In the genomic region with DNA sequence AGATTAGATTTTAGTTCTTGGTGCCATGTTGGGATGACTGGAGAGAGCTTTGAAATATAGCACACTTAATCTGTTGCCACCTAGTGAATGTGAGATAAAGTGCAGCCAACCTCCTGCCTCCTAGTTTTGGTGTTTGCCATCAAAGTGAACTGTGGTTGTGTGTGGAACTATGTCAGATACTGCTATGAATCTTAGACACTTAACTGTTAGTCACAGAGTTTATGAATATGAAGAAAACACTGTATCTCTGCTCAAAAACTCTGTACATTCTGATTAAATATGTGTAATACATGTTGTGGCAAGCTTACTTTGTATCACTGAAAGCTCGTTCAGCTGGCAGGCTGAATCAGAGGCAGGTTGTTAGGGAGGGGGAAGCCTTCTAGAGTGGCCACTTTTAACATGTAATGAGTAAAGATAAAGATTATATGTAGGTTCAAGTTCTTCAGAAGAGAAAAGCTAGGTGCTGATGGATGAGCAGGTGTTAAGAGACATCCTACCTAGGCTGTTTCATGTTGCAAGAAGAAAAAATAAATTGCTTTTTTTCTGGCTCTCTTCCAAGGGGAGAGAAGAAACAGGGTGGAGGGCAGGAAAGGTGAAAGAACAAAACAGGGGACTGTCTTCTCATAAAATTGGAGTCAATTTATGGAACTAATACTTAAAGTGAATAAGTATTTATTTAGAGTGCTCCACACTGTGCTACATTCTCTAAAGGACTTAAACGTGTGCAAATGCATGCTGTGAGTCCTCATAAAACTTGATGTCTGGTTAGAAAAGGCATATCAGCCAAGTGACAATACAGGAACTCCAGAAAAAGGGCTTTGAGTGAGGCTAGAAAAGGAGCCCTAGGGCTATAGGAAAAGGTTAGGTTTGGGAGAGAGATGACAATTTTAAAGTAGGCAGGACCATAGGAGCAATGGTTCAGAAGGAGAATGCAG, we compare ENCODE assay signal across 7 cellular contexts. TPM values are rescaled to one million over a fixed set of nuclear protein-coding genes. Genes with fewer than 3 reads are reported as not detected.
DNase-seq lines count a peak whose midpoint lies in the region; ATAC-seq and TF ChIP-seq lines count a peak whose summit lies in the region.

No MANE protein-coding gene starts in this region.

- TF ChIP-seq CTCF in WERI-Rb-1 (IDR thresholded peaks at IDR 0.05; ENCODE audit: low read depth, low read length), result peak; percentile 49
- peak; percentile 64 for TF ChIP-seq CTCF in kidney epithelial cell (IDR thresholded peaks at IDR 0.05; ENCODE audit: insufficient read depth, low read length, poor library complexity, severe bottlenecking)

- no peaks in the 10 kb centered on the region for H3K27me3 ChIP-seq in Karpas-422 (ENCODE audit: low read length)
- no peaks in the 10 kb centered on the region for H3K27me3 ChIP-seq in WERI-Rb-1 (ENCODE audit: insufficient read depth, low read depth, severe bottlenecking)
- no peaks in the 10 kb centered on the region for H3K27me3 ChIP-seq in kidney epithelial cell (ENCODE audit: control insufficient read depth, insufficient read depth, low read length)

- no peaks in the 10 kb centered on the region for H4K20me1 ChIP-seq in Karpas-422 (ENCODE audit: insufficient read depth, low read depth, low read length)

- no peaks in the 10 kb centered on the region for H3K9me3 ChIP-seq in Karpas-422 (ENCODE audit: low read length)
- no peaks in the 10 kb centered on the region for H3K9me3 ChIP-seq in WERI-Rb-1 (ENCODE audit: severe bottlenecking)

- H3K79me2 ChIP-seq in Karpas-422 (ENCODE audit: low read length), result no peaks in the 10 kb centered on the region

- no peak overlapping the region for H3K27ac ChIP-seq in Karpas-422 (ENCODE audit: low read length)
- H3K27ac ChIP-seq in WERI-Rb-1, result no peak overlapping the region

- H3K36me3 ChIP-seq in Karpas-422 (ENCODE audit: insufficient read depth, low read length), result no peaks in the 10 kb centered on the region
- no peaks in the 10 kb centered on the region for H3K36me3 ChIP-seq in WERI-Rb-1
- no peaks in the 10 kb centered on the region for H3K36me3 ChIP-seq in kidney epithelial cell (ENCODE audit: control insufficient read depth, insufficient read depth, low read length)

- no peaks in the 10 kb centered on the region for H3K4me1 ChIP-seq in Karpas-422 (ENCODE audit: low read length)

- no peaks in the 10 kb centered on the region for H3K9me2 ChIP-seq in Karpas-422 (replicated peaks; ENCODE audit: insufficient read depth, low read length)

- no peak for ATAC-seq in GM19328 (IDR thresholded peaks at IDR 0.05; ENCODE audit: unreplicated experiment)
- no peak for ATAC-seq in GM21515 (IDR thresholded peaks at IDR 0.05; ENCODE audit: unreplicated experiment)

- H3K4me3 ChIP-seq in Karpas-422 (ENCODE audit: low read length) (no peak overlapping the region), WERI-Rb-1 (ENCODE audit: low read depth, low read length) (no peak overlapping the region), kidney epithelial cell (ENCODE audit: low read depth, low read length) (no peak overlapping the region)

- H3K9ac ChIP-seq in Karpas-422 (ENCODE audit: low read length), result no peak overlapping the region

- no peak overlapping the region for H3K4me2 ChIP-seq in Karpas-422 (ENCODE audit: low read depth, low read length, poor library complexity, severe bottlenecking)

- DNase-seq in GM03348 (ENCODE audit: low spot score), result peak; percentile 52
- DNase-seq in Karpas-422, result peak; percentile 51
- DNase-seq in WERI-Rb-1, result peak; percentile 29
- DNase-seq in kidney epithelial cell (ENCODE audit: low read depth), result no peak
- DNase-seq in stimulated activated naive CD4-positive, alpha-beta T cell treated with Interleukin-2 at 50 U/mL for 16 hours (lab: John Stamatoyannopoulos, UW), result no peak

- no peak overlapping the region for H2AFZ ChIP-seq in Karpas-422 (ENCODE audit: low read length)

RNA-seq across cellular contexts. Expression of gene LAMB1, which starts 14.1 kb away (rescaled TPM):
- total RNA-seq in Karpas-422 (2014; rRNA removed; shearing (Covaris generic); ENCODE audit: low replicate concordance), result not detected in 2 replicates
- total RNA-seq in kidney epithelial cell, result 245 and 264 TPM in 2 replicates

Comparison
In these comparisons a context has a peak if more than half of its experiments do, and no peak if none do; other contexts are left out.
1. DNase-seq: peak in GM03348 (single experiment), Karpas-422 (single experiment) and WERI-Rb-1 (single experiment); none in kidney epithelial cell (single experiment) and stimulated activated naive CD4-positive, alpha-beta T cell treated with Interleukin-2 at 50 U/mL for 16 hours (single experiment).
2. RNA of gene LAMB1, which starts 14.1 kb away (total RNA-seq): 245 to 264 TPM in kidney epithelial cell; not detected in Karpas-422; every median in the first group is over 100 times any median in the second.